15 cellular contexts compared by ENCODE assay signal in the genomic region with DNA sequence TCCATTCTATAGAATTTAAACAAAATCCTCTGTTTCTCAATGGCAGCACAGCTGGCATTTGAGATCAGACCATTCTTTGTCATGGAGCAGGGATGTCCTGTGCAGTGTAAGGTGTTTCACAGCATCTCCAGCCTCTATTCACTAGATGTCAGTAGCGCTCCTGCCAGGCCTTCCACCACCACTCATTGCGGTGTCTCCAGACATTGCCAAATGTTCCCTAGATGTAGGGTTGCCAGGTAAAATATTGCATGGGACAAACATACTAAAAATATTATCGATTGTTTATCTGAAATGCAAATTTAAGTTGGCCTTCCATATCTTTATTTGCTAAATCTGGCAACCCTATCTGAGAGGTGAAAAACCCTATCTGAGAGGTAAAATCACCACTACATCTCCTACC. TPM values are rescaled to one million over a fixed set of nuclear protein-coding genes. Genes with fewer than 3 reads are reported as not detected.
DNase-seq lines count a peak whose midpoint lies in the region; ATAC-seq, FAIRE-seq and TF ChIP-seq lines count a peak whose summit lies in the region.
"Had no signal": no experiment of that assay in that cellular context is flagged by ENCODE, and none has a peak within 500 bp of the region (broad histone marks: within the 10 kb centered on the region; RNA-seq: fewer than 3 reads in every experiment).

No MANE protein-coding gene starts in this region.

- H3K4me3 ChIP-seq in right lobe of liver: no peak overlapping the region
- H3K4me3 ChIP-seq: heart left ventricle had no signal

- ATAC-seq in WTC11 (peak; percentile 86), right lobe of liver (peak; percentile 61 to 87 (median 70)), GM18502 (IDR thresholded peaks at IDR 0.05; ENCODE audit: poor library complexity, unreplicated experiment) (no peak)
- ATAC-seq: heart left ventricle, natural killer cell had no signal

- CTCF ChIA-PET in WTC11 (lab: Charles Lee): interaction anchor here (0.6 to 2.2 kb wide), 5 partner anchors 9 to 154 kb away, joined by 3 to 17 read pairs (median 4); partner anchors contain the start of genes ITLN1 and ITLN2

- TF ChIP-seq CTCF in WTC11 (IDR thresholded peaks at IDR 0.05): no peak
- peak in 3 of 4 donors; percentile 12 to 31 (median 31) for TF ChIP-seq CTCF in right lobe of liver (IDR thresholded peaks at IDR 0.05)

- no peak overlapping the region for H3K27ac Mint-ChIP-seq in WTC11
- H3K27ac Mint-ChIP-seq: natural killer cell had no signal

- no peak overlapping the region for H3K4me3 Mint-ChIP-seq in WTC11
- H3K4me3 Mint-ChIP-seq: natural killer cell had no signal

- no peaks in the 10 kb centered on the region for H3K9me3 ChIP-seq in right lobe of liver

- H3K4me1 Mint-ChIP-seq in WTC11: peaks cover 7% of the 10 kb centered on the region

- no peak overlapping the region for H3K27ac ChIP-seq in right lobe of liver
- H3K27ac ChIP-seq: heart left ventricle had no signal

- POLR2A ChIA-PET in WTC11 (lab: Charles Lee): no interaction called here

- no peaks in the 10 kb centered on the region for H3K4me1 ChIP-seq in right lobe of liver

- peaks cover 18% of the 10 kb centered on the region for H3K9me3 Mint-ChIP-seq in WTC11
- H3K9me3 Mint-ChIP-seq: natural killer cell had no signal

- DNase-seq in DMS 273 (lab: John Stamatoyannopoulos, UW; ENCODE audit: unreplicated experiment): peak; percentile 23
- no peak for DNase-seq in DMS 273 treated with DMSO at 0.1 percent for 48 hours (lab: John Stamatoyannopoulos, UW)
- peak; percentile 18 for DNase-seq in HTR-8/SVneo (ENCODE audit: insufficient read length, low spot score)
- no peak for DNase-seq in WTC11 (ENCODE audit: low spot score)
- no peak for DNase-seq in right lobe of liver
- no peak for DNase-seq in occipital lobe (lab: John Stamatoyannopoulos, UW)
- no peak for DNase-seq in activated CD4-positive, alpha-beta T cell treated with anti-CD3 and anti-CD28 coated beads, Interleukin-2, amount 50 U/mL, for 4 hours
- DNase-seq: 8988T; caudate nucleus; GDM1; heart left ventricle; natural killer cell; NCI-H1048; stimulated activated CD4-positive, alpha-beta T cell treated with anti-CD3 and anti-CD28 coated beads, Interleukin-4, amount 100 ng/mL, for 4 hours had no signal

- peaks cover 3% of the 10 kb centered on the region; the same call in 1 of the 2 replicates for H3K36me3 Mint-ChIP-seq in WTC11
- H3K36me3 Mint-ChIP-seq: natural killer cell had no signal

- no peak for TF ChIP-seq POLR2A in right lobe of liver (IDR thresholded peaks at IDR 0.05)

- peaks cover 5% of the 10 kb centered on the region; the same call in 1 of the 2 replicates for H3K27me3 Mint-ChIP-seq in WTC11 (ENCODE audit: low read depth)

- H3K27me3 ChIP-seq in right lobe of liver: no peaks in the 10 kb centered on the region

- WGBS in right lobe of liver (ENCODE audit: insufficient coverage, low coverage, low lambda C conversion rate, missing lambda C conversion rate): 53% methylated on average over 3 of the region's 3 CpGs

- intact Hi-C loops in right lobe of liver (cut with DNase I): loop anchor here in 1 of 2 donors (10.0 kb wide), 1 partner anchor 108 kb away; no protein-coding TSS in a partner anchor

- no peaks in the 10 kb centered on the region for H3K36me3 ChIP-seq in right lobe of liver
- H3K36me3 ChIP-seq: heart left ventricle had no signal

- no peak for FAIRE-seq in HTR-8/SVneo (lab: Jason Lieb, UNC)

TF ChIP-seq in WTC11, 78 proteins besides CTCF, POLR2A, EP300 and RAD21:
- no peak for TF ChIP-seq ELF4 (CRISPR knock-in tag; IDR thresholded peaks at IDR 0.05; ENCODE audit: low read depth)
- TF ChIP-seq HMGXB4 (CRISPR knock-in tag; IDR thresholded peaks at IDR 0.05): no peak
- no peak for TF ChIP-seq ZNF263 (CRISPR knock-in tag; IDR thresholded peaks at IDR 0.05; ENCODE audit: low read depth)
- TF ChIP-seq NFATC4 (CRISPR knock-in tag; IDR thresholded peaks at IDR 0.05): no peak

RNA-seq across cellular contexts. Expression of gene ITLN2, which starts 11.7 kb away (rescaled TPM):
- total RNA-seq in WTC11 (2021) (5.9 to 7.8 TPM (median 7.0 TPM) in 3 replicates), right lobe of liver (under 1 TPM in 3 of 6 experiments, not detected in 3; 0.29 to 0.33 (median 0.32) TPM), occipital lobe (not detected)
- total RNA-seq: natural killer cell had no signal

RNA-seq across cellular contexts. Expression of gene ITLN1, which starts 57.9 kb away (rescaled TPM):
- total RNA-seq in WTC11 (2021) (not detected in 3 replicates), right lobe of liver (1 to 10 TPM in 4 of 6 experiments, under 1 TPM in 1, not detected in 1; 0.90 to 5.1 (median 2.4) TPM), occipital lobe (0.47 TPM)
- total RNA-seq: natural killer cell had no signal

Comparison
In these comparisons a context has a peak if more than half of its experiments do, and no peak if none do; other contexts are left out.
1. DNase-seq: peak in DMS 273 (single experiment) and HTR-8/SVneo (single experiment); none in DMS 273 treated with DMSO at 0.1 percent for 48 hours (single experiment), WTC11 (single experiment), right lobe of liver (0 of 3), occipital lobe (single experiment) and activated CD4-positive, alpha-beta T cell treated with anti-CD3 and anti-CD28 coated beads, Interleukin-2, amount 50 U/mL, for 4 hours (0 of 2).